ENCODE assay signal across 8 cellular contexts in the genomic region with DNA sequence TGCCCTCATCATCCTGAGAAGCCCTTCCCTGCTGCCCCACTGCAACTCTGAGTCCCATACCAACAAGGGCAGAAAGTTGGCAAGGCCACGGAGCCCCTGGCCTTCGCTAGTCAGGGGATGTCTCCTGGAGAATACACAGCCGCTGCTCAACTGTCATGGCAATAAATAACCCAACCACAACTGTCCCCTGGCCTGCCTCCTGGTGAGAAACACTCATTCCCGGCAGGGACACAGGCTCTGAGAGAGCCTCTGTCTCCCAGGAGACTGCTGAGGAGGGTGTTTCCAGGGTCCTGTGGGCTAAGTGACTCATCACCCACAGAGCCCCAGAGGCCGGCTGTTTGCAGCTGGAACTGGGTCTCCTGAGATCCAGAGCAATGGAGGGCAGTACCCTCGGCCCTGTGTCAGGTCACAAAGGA.
A peak's percentile ranks its signal among the peaks of the same experiment; 100 is the strongest.
DNase-seq lines count a peak whose midpoint lies in the region; ATAC-seq lines count a peak whose summit lies in the region.

No MANE protein-coding gene starts in this region.

- H3K4me3 Mint-ChIP-seq in activated CD4-positive, alpha-beta T cell treated with anti-CD3 and anti-CD28 coated beads for 36 hours = no peak overlapping the region

- no peaks in the 10 kb centered on the region for H3K9me3 Mint-ChIP-seq in activated CD4-positive, alpha-beta T cell treated with anti-CD3 and anti-CD28 coated beads for 36 hours (ENCODE audit: low read depth)

- no peaks in the 10 kb centered on the region for H3K4me1 Mint-ChIP-seq in activated CD4-positive, alpha-beta T cell treated with anti-CD3 and anti-CD28 coated beads for 36 hours

- intact Hi-C loops in activated CD4-positive, alpha-beta T cell treated with anti-CD3 and anti-CD28 coated beads for 36 hours (cut with DNase I, micrococcal nuclease) = no loop called here

- CTCF ChIA-PET in activated CD4-positive, alpha-beta T cell treated with anti-CD3 and anti-CD28 coated beads for 36 hours (lab: Charles Lee) = no interaction called here

- POLR2A ChIA-PET in activated CD4-positive, alpha-beta T cell treated with anti-CD3 and anti-CD28 coated beads for 36 hours (lab: Charles Lee) = no interaction called here

- peaks cover 2% of the 10 kb centered on the region for H3K27me3 Mint-ChIP-seq in activated CD4-positive, alpha-beta T cell treated with anti-CD3 and anti-CD28 coated beads for 36 hours

- ATAC-seq in GM18508 (IDR thresholded peaks at IDR 0.05; ENCODE audit: insufficient read depth, unreplicated experiment) (peak; percentile 78), HG02610 (IDR thresholded peaks at IDR 0.05; ENCODE audit: unreplicated experiment) (peak; percentile 79)
- ATAC-seq in activated CD4-positive, alpha-beta T cell treated with anti-CD3 and anti-CD28 coated beads for 36 hours = no peak

- DNase-seq in NOMO-1 treated with DMSO at 0.1 percent for 48 hours (lab: John Stamatoyannopoulos, UW; ENCODE audit: unreplicated experiment) = peak; percentile 42
- peak; percentile 58 for DNase-seq in kidney glomerular epithelial cell (lab: John Stamatoyannopoulos, UW)
- DNase-seq in NCI-H2227 (lab: John Stamatoyannopoulos, UW; ENCODE audit: unreplicated experiment) = no peak
- no peak for DNase-seq in DMS79 treated with DMSO at 0.1 percent for 48 hours (lab: John Stamatoyannopoulos, UW)
- no peak for DNase-seq in activated CD4-positive, alpha-beta T cell treated with anti-CD3 and anti-CD28 coated beads, Interleukin-2, amount 50 U/mL, for 1 hour
- no peak for DNase-seq in activated CD4-positive, alpha-beta T cell treated with anti-CD3 and anti-CD28 coated beads for 36 hours

- no peaks in the 10 kb centered on the region for H3K36me3 Mint-ChIP-seq in activated CD4-positive, alpha-beta T cell treated with anti-CD3 and anti-CD28 coated beads for 36 hours (ENCODE audit: low read depth)

- H3K27ac Mint-ChIP-seq in activated CD4-positive, alpha-beta T cell treated with anti-CD3 and anti-CD28 coated beads for 36 hours = no peak overlapping the region

Comparison
In these comparisons a context has a peak if more than half of its experiments do, and no peak if none do; other contexts are left out.
1. DNase-seq: peak in NOMO-1 treated with DMSO at 0.1 percent for 48 hours (single experiment) and kidney glomerular epithelial cell (single experiment); none in NCI-H2227 (single experiment), DMS79 treated with DMSO at 0.1 percent for 48 hours (single experiment), activated CD4-positive, alpha-beta T cell treated with anti-CD3 and anti-CD28 coated beads, Interleukin-2, amount 50 U/mL, for 1 hour (single experiment) and activated CD4-positive, alpha-beta T cell treated with anti-CD3 and anti-CD28 coated beads for 36 hours (single experiment).